ENCODE assay signal across 2 cellular contexts in genomic region chr21:38351176-38351959, GRCh38.
TF ChIP-seq lines count a peak whose summit lies in the region.

No MANE protein-coding gene starts in this region.

TF ChIP-seq in SK-N-SH, 30 proteins besides CTCF, POLR2A, EP300 and RAD21 (continued from another document):
- TF ChIP-seq RXRA (IDR thresholded peaks at IDR 0.05; ENCODE audit: borderline replicate concordance, low read depth) (no peak), JUND (IDR thresholded peaks at IDR 0.05) (no peak), FOXM1 (IDR thresholded peaks at IDR 0.05; ENCODE audit: low read depth) (no peak), CHD2 (IDR thresholded peaks at IDR 0.05; ENCODE audit: low read length, partially characterized antibody) (no peak), ZBTB33 (IDR thresholded peaks at IDR 0.05; ENCODE audit: borderline replicate concordance, low read depth) (no peak), POLR2AphosphoS5 (IDR thresholded peaks at IDR 0.05; ENCODE audit: low read depth, low read length) (no peak), RFX5 (IDR thresholded peaks at IDR 0.05; ENCODE audit: low read length) (no peak), YY1 (IDR thresholded peaks at IDR 0.05; ENCODE audit: low read depth) (no peak), FOSL2 (IDR thresholded peaks at IDR 0.05; ENCODE audit: borderline replicate concordance, low read depth) (no peak)
TF ChIP-seq in SK-N-SH: peak in this region for 0.

TF ChIP-seq in SK-N-SH treated with all-trans-retinoic acid at 6 μM for 48 hours, 23 proteins besides CTCF, POLR2A, EP300 and RAD21 (continued from another document):
- TF ChIP-seq TSHZ2 (CRISPR knock-in tag; IDR thresholded peaks at IDR 0.05) (no peak), CSRNP3 (CRISPR knock-in tag; IDR thresholded peaks at IDR 0.05) (no peak)
